9 cellular contexts compared by ENCODE assay signal in the genomic region with DNA sequence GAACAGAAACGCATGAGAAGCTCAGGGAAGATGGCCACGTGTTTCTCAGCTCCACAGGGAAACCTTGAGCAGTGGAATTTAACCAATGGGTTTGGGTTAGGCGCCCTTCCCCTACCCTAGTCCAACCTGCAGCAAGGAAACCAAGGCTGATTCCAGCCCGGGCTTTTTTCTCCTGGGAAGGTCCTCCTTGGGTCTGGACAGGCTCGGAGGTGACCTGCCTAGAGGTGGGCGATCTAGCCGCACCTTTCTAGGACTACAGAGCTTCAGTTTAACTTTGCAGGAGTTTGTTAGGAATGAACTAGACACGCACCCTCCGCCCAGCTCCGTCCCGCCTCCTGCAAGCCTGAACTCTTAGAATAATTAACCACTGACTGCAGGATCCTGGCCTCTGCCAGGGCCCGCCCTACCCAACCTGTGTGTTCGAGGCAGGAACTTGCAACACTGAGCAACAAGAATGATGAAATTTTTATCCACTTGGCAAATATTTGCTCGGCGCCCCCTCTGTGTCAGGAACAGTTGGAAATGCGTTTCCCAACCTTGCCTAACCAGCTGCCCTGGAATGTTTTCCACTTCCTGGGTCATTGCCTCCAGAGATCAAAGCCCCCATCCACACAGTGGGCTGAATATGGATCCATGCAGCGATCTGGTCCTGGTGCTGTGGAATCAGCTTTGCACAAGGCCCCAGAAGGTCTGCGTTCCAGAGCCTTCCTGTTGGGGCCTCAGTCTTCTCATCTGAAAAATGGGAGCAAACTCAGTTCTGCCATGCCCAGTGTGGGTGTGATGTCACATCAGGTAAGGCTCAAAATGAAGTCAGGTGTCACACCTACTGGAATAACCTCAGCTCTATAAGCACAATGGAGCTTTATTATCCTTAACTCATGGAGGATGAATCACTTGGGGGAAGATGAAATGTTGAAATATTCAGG. TPM values are rescaled to one million over a fixed set of nuclear protein-coding genes. Genes with fewer than 3 reads are reported as not detected.
DNase-seq lines count a peak whose midpoint lies in the region; ATAC-seq and TF ChIP-seq lines count a peak whose summit lies in the region.
"Had no signal": no experiment of that assay in that cellular context is flagged by ENCODE, and none has a peak within 500 bp of the region (broad histone marks: within the 10 kb centered on the region; RNA-seq: fewer than 3 reads in every experiment).

No MANE protein-coding gene starts in this region.

- H4K91ac ChIP-seq in trophoblast cell (ENCODE audit: low read depth, low read length): no peak overlapping the region

- no peaks in the 10 kb centered on the region for H3K79me1 ChIP-seq in trophoblast cell (ENCODE audit: low read length)

- H3K79me2 ChIP-seq in PC-3 (ENCODE audit: low read length) (no peaks in the 10 kb centered on the region), trophoblast cell (ENCODE audit: control insufficient read depth, insufficient read depth, low read length, poor library complexity) (no peaks in the 10 kb centered on the region)

- no peak overlapping the region for H3K23ac ChIP-seq in trophoblast cell (ENCODE audit: low read length)

- no peak overlapping the region for H2AFZ ChIP-seq in PC-3 (ENCODE audit: low read length)
- no peak overlapping the region for H2AFZ ChIP-seq in trophoblast cell (ENCODE audit: insufficient read depth, low read length, poor library complexity)

- H3K27me3 ChIP-seq in PC-3 (ENCODE audit: low read length) (no peaks in the 10 kb centered on the region), trophoblast cell (ENCODE audit: insufficient read depth, low read length) (no peaks in the 10 kb centered on the region), ascending aorta (no peaks in the 10 kb centered on the region)

- H3K9ac ChIP-seq in PC-3 (ENCODE audit: low read length) (no peak overlapping the region), trophoblast cell (ENCODE audit: low read length) (peak overlapping the region; percentile 18)

- H2AK5ac ChIP-seq in trophoblast cell (ENCODE audit: low read length): no peak overlapping the region

- DNase-seq in GM03348 (ENCODE audit: low spot score): peak; percentile 62
- DNase-seq in PC-3: peak; percentile 73
- peak; percentile 93 for DNase-seq in fibroblast of pulmonary artery (ENCODE audit: low read depth)
- peak; percentile 54 to 57 for DNase-seq in trophoblast cell
- DNase-seq in Ammon's horn (ENCODE audit: low spot score): no peak
- DNase-seq in GM19240 (ENCODE audit: insufficient read length, low spot score): no peak
- no peak for DNase-seq in NCI-H1417 (lab: John Stamatoyannopoulos, UW)
- DNase-seq in ascending aorta (ENCODE audit: low spot score in 2 of 2): no peak
- DNase-seq: activated CD8-positive, alpha-beta memory T cell treated with anti-CD3 and anti-CD28 coated beads for 24 hours had no signal

- H3K4me3 ChIP-seq in PC-3 (ENCODE audit: low read length) (no peak overlapping the region), fibroblast of pulmonary artery (replicated peaks; ENCODE audit: low read depth, low read length) (no peak overlapping the region), trophoblast cell (ENCODE audit: low read depth, low read length) (no peak overlapping the region), ascending aorta (no peak overlapping the region)

- POLR2A ChIA-PET in PC-3 (lab: Charles Lee; ENCODE audit: unreplicated experiment): interaction anchor here (1.0 kb wide), 1 partner anchor 12 kb away, joined by 18 read pairs; no protein-coding TSS in a partner anchor

- no peak overlapping the region for H3K18ac ChIP-seq in trophoblast cell (ENCODE audit: low read length)

- H3F3A ChIP-seq in PC-3 (ENCODE audit: low read length, unreplicated experiment): no peaks in the 10 kb centered on the region

- H3K4me1 ChIP-seq in PC-3 (ENCODE audit: insufficient read depth, low read length): peaks cover 23% of the 10 kb centered on the region
- peaks cover 9 to 14% of the 10 kb centered on the region in 2 experiments for H3K4me1 ChIP-seq in trophoblast cell (ENCODE audit: control insufficient read depth in 1 of 2, insufficient read depth in 2 of 2, low read length in 2 of 2)
- H3K4me1 ChIP-seq in ascending aorta: no peaks in the 10 kb centered on the region

- TF ChIP-seq CTCF in PC-3 (conservative IDR thresholded peaks at IDR 0.05; ENCODE audit: low read depth, low read length) (no peak), fibroblast of pulmonary artery (IDR thresholded peaks at IDR 0.05; ENCODE audit: low read length, missing control alignments) (no peak), ascending aorta (IDR thresholded peaks at IDR 0.05) (no peak)

- no peaks in the 10 kb centered on the region for H3K9me2 ChIP-seq in PC-3 (replicated peaks; ENCODE audit: low read length)

- H2BK5ac ChIP-seq in trophoblast cell (ENCODE audit: low read depth, low read length, poor library complexity): no peak overlapping the region

- no peaks in the 10 kb centered on the region for H4K20me1 ChIP-seq in PC-3 (ENCODE audit: low read length)

- H3K9me3 ChIP-seq in PC-3 (ENCODE audit: low read length): no peaks in the 10 kb centered on the region
- no peaks in the 10 kb centered on the region for H3K9me3 ChIP-seq in trophoblast cell (ENCODE audit: insufficient read depth, low read depth, low read length)
- H3K9me3 ChIP-seq in ascending aorta: no peaks in the 10 kb centered on the region

- no peaks in the 10 kb centered on the region for H3K36me3 ChIP-seq in PC-3 (ENCODE audit: low read depth, low read length)
- peaks cover 10 to 14% of the 10 kb centered on the region in 2 experiments for H3K36me3 ChIP-seq in trophoblast cell (ENCODE audit: control insufficient read depth in 1 of 2, insufficient read depth in 2 of 2, low read length in 2 of 2)
- peaks cover 20 to 24% of the 10 kb centered on the region in 2 donors for H3K36me3 ChIP-seq in ascending aorta

- peak overlapping the region; percentile 31 for H2BK120ac ChIP-seq in trophoblast cell (ENCODE audit: insufficient read depth, low read length, poor library complexity)

- H3K4ac ChIP-seq in trophoblast cell (ENCODE audit: low read depth, low read length): no peak overlapping the region

- H4K12ac ChIP-seq in trophoblast cell (ENCODE audit: low read depth, low read length): no peak overlapping the region

- H2BK12ac ChIP-seq in trophoblast cell (ENCODE audit: low read length): no peak overlapping the region

- intact Hi-C loops in PC-3 (cut with micrococcal nuclease): no loop called here
- intact Hi-C loops in ascending aorta (cut with DNase I): no loop called here

- H3K27ac ChIP-seq in PC-3 (ENCODE audit: low read length) (peak overlapping the region; percentile 53), trophoblast cell (ENCODE audit: low read depth, low read length) (no peak overlapping the region), ascending aorta (no peak overlapping the region)

- BruUV-seq in PC-3 (replicated peaks; lab: Mats Ljungman, UMichigan): no TSS peak

- H4K8ac ChIP-seq in trophoblast cell (ENCODE audit: low read depth, low read length): peak overlapping the region; percentile 6

- ATAC-seq in PC-3: peak; percentile 48

- H3K4me2 ChIP-seq in PC-3 (ENCODE audit: low read length) (peak overlapping the region; percentile 31), trophoblast cell (ENCODE audit: low read length) (peak overlapping the region; percentile 20)

- H3K14ac ChIP-seq in trophoblast cell (ENCODE audit: low read length): no peak overlapping the region

- no CpG with 5 or more reads among the region's 18 CpGs for WGBS in trophoblast cell (ENCODE audit: extremely low coverage, insufficient coverage, insufficient read length)

- CTCF ChIA-PET in PC-3 (lab: Charles Lee): no interaction called here

RNA-seq across cellular contexts. Expression of a gene that starts 13.3 kb away (rescaled TPM):
- total RNA-seq in PC-3 (2014; rRNA removed): 87.5 and 97.0 TPM in 2 replicates
- polyA plus RNA-seq in trophoblast cell (2013): 58.3 and 60.4 TPM in 2 replicates
- total RNA-seq in ascending aorta: 113 TPM

RNA-seq across cellular contexts. Expression of a gene that starts 13.6 kb away (rescaled TPM):
- total RNA-seq in PC-3 (2014; rRNA removed) (31.7 and 35.9 TPM in 2 replicates), ascending aorta (22.7 TPM)
- 18.5 and 19.5 TPM in 2 replicates for polyA plus RNA-seq in trophoblast cell (2013)

RNA-seq across cellular contexts. Expression of a gene that starts 18.7 kb away (rescaled TPM):
- total RNA-seq in PC-3 (2014; rRNA removed): 22.1 and 25.9 TPM in 2 replicates
- 6.8 and 7.2 TPM in 2 replicates for polyA plus RNA-seq in trophoblast cell (2013)
- total RNA-seq in ascending aorta: 34.9 TPM

Comparison
In these comparisons a context has a peak if more than half of its experiments do, and no peak if none do; other contexts are left out.
1. DNase-seq: peak in GM03348 (single experiment), PC-3 (single experiment), fibroblast of pulmonary artery (single experiment) and trophoblast cell (2 of 2); none in Ammon's horn (single experiment), GM19240 (single experiment), NCI-H1417 (0 of 3) and ascending aorta (0 of 2).